In genomic region chr1:21333824-21334213, GRCh38 we compare ENCODE assay signal across 9 cellular contexts. TPM values are rescaled to one million over a fixed set of nuclear protein-coding genes. Genes with fewer than 3 reads are reported as not detected.
DNase-seq lines count a peak whose midpoint lies in the region; ATAC-seq and TF ChIP-seq lines count a peak whose summit lies in the region.
"Had no signal": no experiment of that assay in that cellular context is flagged by ENCODE, and none has a peak within 500 bp of the region (broad histone marks: within the 10 kb centered on the region; RNA-seq: fewer than 3 reads in every experiment).

No MANE protein-coding gene starts in this region.

- H3K27me3 ChIP-seq in right lobe of liver (no peaks in the 10 kb centered on the region), thyroid gland (no peaks in the 10 kb centered on the region)

- H3K27ac ChIP-seq in right lobe of liver (peak overlapping the region; percentile 47 to 97 (median 85)), thyroid gland (peak overlapping the region; percentile 91 to 95 (median 94))

- TF ChIP-seq CTCF in right lobe of liver (IDR thresholded peaks at IDR 0.05): no peak
- TF ChIP-seq CTCF in thyroid gland (IDR thresholded peaks at IDR 0.05): no peak

- DNase-seq in activated T-cell treated with anti-CD3 and anti-CD28 coated beads, Interleukin-2, amount 50 U/mL, for 4 hours: no peak
- DNase-seq in activated T-cell treated with anti-CD3 and anti-CD28 coated beads, Interleukin-2, amount 50 U/mL, for 1 hour: no peak
- no peak for DNase-seq in activated naive CD4-positive, alpha-beta T cell treated with anti-CD3 and anti-CD28 coated beads, Interleukin-2, amount 50 U/mL, for 72 hours (ENCODE audit: low spot score in 2 of 2)
- DNase-seq in right lobe of liver (no peak), thyroid gland (no peak), kidney glomerular epithelial cell (lab: John Stamatoyannopoulos, UW) (no peak)
- DNase-seq in central memory CD4-positive, alpha-beta T cell: no peak

- 100% methylated on average over 2 of the region's 5 CpGs for WGBS in right lobe of liver (ENCODE audit: insufficient coverage, low coverage, low lambda C conversion rate, missing lambda C conversion rate)
- WGBS in thyroid gland, 2 donors: 82 to 90% methylated on average over 5 of the region's 5 CpGs

- no peak for TF ChIP-seq POLR2A in right lobe of liver (IDR thresholded peaks at IDR 0.05)
- TF ChIP-seq POLR2A in thyroid gland (IDR thresholded peaks at IDR 0.05): no peak

- peaks cover 2% of the 10 kb centered on the region for H3K36me3 Mint-ChIP-seq in activated T-cell treated with anti-CD3 and anti-CD28 coated beads, Interleukin-2, amount 50 U/mL, for 4 hours (ENCODE audit: insufficient read depth)
- H3K36me3 Mint-ChIP-seq in activated naive CD4-positive, alpha-beta T cell treated with anti-CD3 and anti-CD28 coated beads, Interleukin-2, amount 50 U/mL, for 72 hours: peaks cover 5 to 14% of the 10 kb centered on the region in 2 donors

- H3K4me1 Mint-ChIP-seq in activated T-cell treated with anti-CD3 and anti-CD28 coated beads, Interleukin-2, amount 50 U/mL, for 4 hours (ENCODE audit: low read depth): peaks cover 83% of the 10 kb centered on the region

- intact Hi-C loops in right lobe of liver (cut with DNase I): loop anchor here in 1 of 2 donors (10.0 kb wide), 1 partner anchor 69 kb away; no protein-coding TSS in a partner anchor
- intact Hi-C loops in thyroid gland (cut with DNase I): no loop called here

- H3K27ac Mint-ChIP-seq in activated naive CD4-positive, alpha-beta T cell treated with anti-CD3 and anti-CD28 coated beads, Interleukin-2, amount 50 U/mL, for 72 hours: peak overlapping the region; percentile 91 to 99

- H3K4me1 ChIP-seq in right lobe of liver (peaks cover 0 to 96% (median 53%) of the 10 kb centered on the region in 4 donors), thyroid gland (peaks cover 74 to 94% of the 10 kb centered on the region in 2 donors)

- H3K4me3 ChIP-seq in right lobe of liver (no peak overlapping the region), thyroid gland (replicated peaks in 1 of 3) (no peak overlapping the region)

- no peak for ATAC-seq in activated T-cell treated with anti-CD3 and anti-CD28 coated beads, Interleukin-2, amount 50 U/mL, for 4 hours
- ATAC-seq in activated naive CD4-positive, alpha-beta T cell treated with anti-CD3 and anti-CD28 coated beads, Interleukin-2, amount 50 U/mL, for 72 hours: no peak
- ATAC-seq in right lobe of liver (no peak), GM19351 (IDR thresholded peaks at IDR 0.05; ENCODE audit: unreplicated experiment) (no peak)

- H3K36me3 ChIP-seq in right lobe of liver (no peaks in the 10 kb centered on the region), thyroid gland (no peaks in the 10 kb centered on the region)

- H3K9me3 ChIP-seq in right lobe of liver (no peaks in the 10 kb centered on the region), thyroid gland (no peaks in the 10 kb centered on the region)

- H3K4me3 Mint-ChIP-seq in activated T-cell treated with anti-CD3 and anti-CD28 coated beads, Interleukin-2, amount 50 U/mL, for 4 hours: peak overlapping the region; percentile 84
- H3K4me3 Mint-ChIP-seq: neural crest cell had no signal

- no peaks in the 10 kb centered on the region for H3K9me3 Mint-ChIP-seq in activated T-cell treated with anti-CD3 and anti-CD28 coated beads, Interleukin-2, amount 50 U/mL, for 4 hours
- H3K9me3 Mint-ChIP-seq in activated naive CD4-positive, alpha-beta T cell treated with anti-CD3 and anti-CD28 coated beads, Interleukin-2, amount 50 U/mL, for 72 hours: no peaks in the 10 kb centered on the region
- H3K9me3 Mint-ChIP-seq: neural crest cell had no signal

- no peaks in the 10 kb centered on the region for H3K27me3 Mint-ChIP-seq in activated T-cell treated with anti-CD3 and anti-CD28 coated beads, Interleukin-2, amount 50 U/mL, for 4 hours (ENCODE audit: low read depth)

RNA-seq across cellular contexts. Expression of gene ECE1, which starts 43.6 kb away (rescaled TPM):
- 100 to 1,000 TPM; 121 to 168 (median 149) TPM for total RNA-seq in activated T-cell treated with anti-CD3 and anti-CD28 coated beads, Interleukin-2, amount 50 U/mL, for 4 hours
- 100 to 1,000 TPM; 111 to 118 TPM for total RNA-seq in activated naive CD4-positive, alpha-beta T cell treated with anti-CD3 and anti-CD28 coated beads, Interleukin-2, amount 50 U/mL, for 72 hours
- total RNA-seq in right lobe of liver (10 to 100 TPM; 39.7 to 61.3 (median 43.8) TPM), thyroid gland (100 to 1,000 TPM in 2 of 4 donors, 10 to 100 TPM in 2; 74.5 to 146 (median 97.2) TPM)
